Comparison of ENCODE assay signal across 12 cellular contexts in genomic region chrX:13120017-13120416, GRCh38.
DNase-seq lines count a peak whose midpoint lies in the region; ATAC-seq and TF ChIP-seq lines count a peak whose summit lies in the region.
"Had no signal": no experiment of that assay in that cellular context is flagged by ENCODE, and none has a peak within 500 bp of the region (broad histone marks: within the 10 kb centered on the region; RNA-seq: fewer than 3 reads in every experiment).

No MANE protein-coding gene starts in this region.

- no peak for ATAC-seq in HG03095 (IDR thresholded peaks at IDR 0.05; ENCODE audit: unreplicated experiment)

- H3K36me3 Mint-ChIP-seq in chondrocyte (ENCODE audit: low read depth), result peaks cover 3% of the 10 kb centered on the region
- no peaks in the 10 kb centered on the region for H3K36me3 Mint-ChIP-seq in activated T-cell treated with anti-CD3 and anti-CD28 coated beads, Interleukin-2, amount 50 U/mL, for 24 hours (ENCODE audit: low read depth)

- DNase-seq in ELF-1 (ENCODE audit: low read depth, low spot score) (peak; percentile 47), chondrocyte (ENCODE audit: low spot score) (no peak), left kidney (ENCODE audit: low read depth, low spot score) (peak; percentile 19), retinal pigment epithelial cell (ENCODE audit: low read depth) (peak; percentile 87), AML-193 (lab: John Stamatoyannopoulos, UW) (no peak), AG20443 (ENCODE audit: low spot score) (no peak)
- DNase-seq in activated T-cell treated with anti-CD3 and anti-CD28 coated beads, Interleukin-2, amount 50 U/mL, for 24 hours, result no peak
- DNase-seq: BE2C, mesendoderm had no signal

- H3K9me3 Mint-ChIP-seq in chondrocyte (ENCODE audit: low read depth), result peaks cover 15% of the 10 kb centered on the region
- peaks cover 15% of the 10 kb centered on the region for H3K9me3 Mint-ChIP-seq in activated T-cell treated with anti-CD3 and anti-CD28 coated beads, Interleukin-2, amount 50 U/mL, for 24 hours

- H3K27ac Mint-ChIP-seq in chondrocyte (ENCODE audit: unreplicated experiment), result peak overlapping the region; percentile 80
- H3K27ac Mint-ChIP-seq in activated T-cell treated with anti-CD3 and anti-CD28 coated beads, Interleukin-2, amount 50 U/mL, for 24 hours, result no peak overlapping the region
- H3K27ac Mint-ChIP-seq: activated T-helper 2 cell treated with anti-CD3 and anti-CD28 coated beads, Interferon-gamma antibody, Interleukin-2, Interleukin-4, amounts not matched to agents 10 μg/mL and 5 μg/mL and 100 μg/mL, durations not matched to agents 14 hours and 24 hours and 36 hours had no signal

- H3K4me3 ChIP-seq in retinal pigment epithelial cell (ENCODE audit: low read length), result no peak overlapping the region
- H3K4me3 ChIP-seq: PC-9 had no signal

- peaks cover 54% of the 10 kb centered on the region for H3K4me1 Mint-ChIP-seq in chondrocyte (ENCODE audit: low read depth)
- peaks cover 33% of the 10 kb centered on the region for H3K4me1 Mint-ChIP-seq in activated T-cell treated with anti-CD3 and anti-CD28 coated beads, Interleukin-2, amount 50 U/mL, for 24 hours (ENCODE audit: low read depth)

- H3K4me3 Mint-ChIP-seq in chondrocyte (ENCODE audit: unreplicated experiment), result peak overlapping the region; percentile 29
- no peak overlapping the region for H3K4me3 Mint-ChIP-seq in activated T-cell treated with anti-CD3 and anti-CD28 coated beads, Interleukin-2, amount 50 U/mL, for 24 hours

- TF ChIP-seq CTCF in chondrocyte (IDR thresholded peaks at IDR 0.05), result no peak
- TF ChIP-seq CTCF in retinal pigment epithelial cell (conservative IDR thresholded peaks at IDR 0.05; ENCODE audit: low read depth, low read length), result no peak

- no peaks in the 10 kb centered on the region for H3K27me3 Mint-ChIP-seq in chondrocyte (ENCODE audit: low read depth)
- H3K27me3 Mint-ChIP-seq in activated T-cell treated with anti-CD3 and anti-CD28 coated beads, Interleukin-2, amount 50 U/mL, for 24 hours, result peaks cover 74% of the 10 kb centered on the region

Comparison
In these comparisons a context has a peak if more than half of its experiments do, and no peak if none do; other contexts are left out.
1. DNase-seq: peak in ELF-1 (single experiment), left kidney (single experiment) and retinal pigment epithelial cell (single experiment); none in chondrocyte (single experiment), AML-193 (0 of 2), activated T-cell treated with anti-CD3 and anti-CD28 coated beads, Interleukin-2, amount 50 U/mL, for 24 hours (single experiment) and AG20443 (single experiment).